22 cellular contexts compared by ENCODE assay signal in the genomic region with DNA sequence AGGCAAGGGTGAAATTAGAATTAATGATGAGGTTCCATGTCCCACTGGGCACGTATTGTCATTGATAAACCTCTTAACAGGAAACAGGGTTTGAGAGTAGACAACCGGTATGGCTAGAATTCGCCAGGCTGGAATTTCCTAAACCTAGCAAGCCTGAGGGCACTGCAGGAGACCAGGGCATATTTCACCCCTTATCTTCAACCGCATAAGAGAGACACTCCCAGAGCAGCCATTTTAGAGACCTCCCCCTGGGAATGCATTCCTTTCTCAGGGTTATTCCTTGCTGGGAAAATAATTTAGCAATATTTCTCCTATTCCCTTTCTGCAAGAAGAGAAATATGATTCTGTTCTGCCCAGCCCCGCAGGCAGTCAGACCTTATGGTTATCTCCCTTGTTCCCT.
"Had no signal": no experiment of that assay in that cellular context is flagged by ENCODE, and none has a peak within 500 bp of the region (broad histone marks: within the 10 kb centered on the region; RNA-seq: fewer than 3 reads in every experiment).

No MANE protein-coding gene starts in this region.

- H3K27ac ChIP-seq: breast epithelium, foreskin keratinocyte, pancreas, psoas muscle, sigmoid colon, thoracic aorta had no signal

- H3K4me3 ChIP-seq: breast epithelium, pancreas, psoas muscle, sigmoid colon, thoracic aorta had no signal

- H3K27me3 ChIP-seq: breast epithelium, foreskin keratinocyte, pancreas, sigmoid colon had no signal

- H3K4me3 Mint-ChIP-seq: activated B cell treated with CpG ODN at 0.5 μM for 24 hours; activated CD8-positive, alpha-beta T cell treated with anti-CD3 and anti-CD28 coated beads for 36 hours; activated T-cell treated with anti-CD3 and anti-CD28 coated beads, Interleukin-2, amount 50 U/mL, for 4 hours; activated T-helper 17 cell treated with anti-CD3 and anti-CD28 coated beads, Interleukin-2, amount 50 U/mL, for 72 hours; stimulated activated effector memory CD8-positive, alpha-beta T cell treated with anti-CD3 and anti-CD28 coated beads, Interleukin-12 subunit alpha, Interleukin-12 subunit beta, amount 100 ng/mL, for 72 hours; stimulated activated naive CD8-positive, alpha-beta T cell treated with anti-CD3 and anti-CD28 coated beads, Interleukin-15, Interleukin-2, amounts not matched to agents 100 ng/mL and 50 ng/mL, for 24 hours had no signal

- H3K9me3 ChIP-seq: pancreas, psoas muscle, thoracic aorta had no signal

- H3K4me1 Mint-ChIP-seq: activated B cell treated with CpG ODN at 0.5 μM for 24 hours; activated T-helper 17 cell treated with anti-CD3 and anti-CD28 coated beads, Interleukin-2, amount 50 U/mL, for 72 hours; stimulated activated effector memory CD8-positive, alpha-beta T cell treated with anti-CD3 and anti-CD28 coated beads, Interleukin-12 subunit alpha, Interleukin-12 subunit beta, amount 100 ng/mL, for 72 hours had no signal

- H3K27ac Mint-ChIP-seq: activated B cell treated with CpG ODN at 0.5 μM for 24 hours; activated CD8-positive, alpha-beta T cell treated with anti-CD3 and anti-CD28 coated beads for 36 hours; activated T-helper 17 cell treated with anti-CD3 and anti-CD28 coated beads, Interleukin-2, amount 50 U/mL, for 72 hours; stimulated activated effector memory CD8-positive, alpha-beta T cell treated with anti-CD3 and anti-CD28 coated beads, Interleukin-12 subunit alpha, Interleukin-12 subunit beta, amount 100 ng/mL, for 72 hours; stimulated activated naive CD8-positive, alpha-beta T cell treated with anti-CD3 and anti-CD28 coated beads, Interleukin-15, Interleukin-2, amounts not matched to agents 100 ng/mL and 50 ng/mL, for 24 hours had no signal

- H3K36me3 ChIP-seq: breast epithelium, pancreas, sigmoid colon, thoracic aorta had no signal

- H3K36me3 Mint-ChIP-seq: stimulated activated effector memory CD8-positive, alpha-beta T cell treated with anti-CD3 and anti-CD28 coated beads, Interleukin-12 subunit alpha, Interleukin-12 subunit beta, amount 100 ng/mL, for 72 hours had no signal

- DNase-seq: activated B cell treated with CpG ODN at 0.5 μM for 24 hours; activated CD4-positive, alpha-beta T cell treated with anti-CD3 and anti-CD28 coated beads, Interleukin-2, amount 50 U/mL, for 1 hour; activated CD8-positive, alpha-beta T cell treated with anti-CD3 and anti-CD28 coated beads for 36 hours; activated gamma-delta T cell treated with Interleukin-2 at 50 U/mL for 16 hours; activated naive CD4-positive, alpha-beta T cell treated with anti-CD3 and anti-CD28 coated beads, Interleukin-2, amount 50 U/mL, for 16 hours; activated T-cell treated with anti-CD3 and anti-CD28 coated beads, Interleukin-2, amount 50 U/mL, for 4 hours; central memory CD4-positive, alpha-beta T cell; foreskin keratinocyte; islet precursor cell; left ventricle myocardium superior; nucleus accumbens; pancreas; psoas muscle; sigmoid colon; small intestine; stimulated activated CD4-positive, alpha-beta T cell treated with anti-CD3 and anti-CD28 coated beads, Interleukin-4, amount 100 ng/mL, for 24 hours had no signal

- ATAC-seq: activated CD8-positive, alpha-beta T cell treated with anti-CD3 and anti-CD28 coated beads for 36 hours; activated T-cell treated with anti-CD3 and anti-CD28 coated beads, Interleukin-2, amount 50 U/mL, for 4 hours; activated T-helper 17 cell treated with anti-CD3 and anti-CD28 coated beads, Interleukin-2, amount 50 U/mL, for 72 hours; esophagus mucosa; foreskin keratinocyte; left ventricle myocardium superior; pancreas; psoas muscle; stimulated activated effector memory CD8-positive, alpha-beta T cell treated with anti-CD3 and anti-CD28 coated beads, Interleukin-12 subunit alpha, Interleukin-12 subunit beta, amount 100 ng/mL, for 72 hours had no signal

- H3K4me1 ChIP-seq: breast epithelium, foreskin keratinocyte, pancreas, psoas muscle, sigmoid colon had no signal

- H3K27me3 Mint-ChIP-seq: activated B cell treated with CpG ODN at 0.5 μM for 24 hours; activated CD8-positive, alpha-beta T cell treated with anti-CD3 and anti-CD28 coated beads for 36 hours; activated T-helper 17 cell treated with anti-CD3 and anti-CD28 coated beads, Interleukin-2, amount 50 U/mL, for 72 hours; stimulated activated naive CD8-positive, alpha-beta T cell treated with anti-CD3 and anti-CD28 coated beads, Interleukin-15, Interleukin-2, amounts not matched to agents 100 ng/mL and 50 ng/mL, for 24 hours had no signal
